10 cellular contexts compared by ENCODE assay signal in the genomic region with DNA sequence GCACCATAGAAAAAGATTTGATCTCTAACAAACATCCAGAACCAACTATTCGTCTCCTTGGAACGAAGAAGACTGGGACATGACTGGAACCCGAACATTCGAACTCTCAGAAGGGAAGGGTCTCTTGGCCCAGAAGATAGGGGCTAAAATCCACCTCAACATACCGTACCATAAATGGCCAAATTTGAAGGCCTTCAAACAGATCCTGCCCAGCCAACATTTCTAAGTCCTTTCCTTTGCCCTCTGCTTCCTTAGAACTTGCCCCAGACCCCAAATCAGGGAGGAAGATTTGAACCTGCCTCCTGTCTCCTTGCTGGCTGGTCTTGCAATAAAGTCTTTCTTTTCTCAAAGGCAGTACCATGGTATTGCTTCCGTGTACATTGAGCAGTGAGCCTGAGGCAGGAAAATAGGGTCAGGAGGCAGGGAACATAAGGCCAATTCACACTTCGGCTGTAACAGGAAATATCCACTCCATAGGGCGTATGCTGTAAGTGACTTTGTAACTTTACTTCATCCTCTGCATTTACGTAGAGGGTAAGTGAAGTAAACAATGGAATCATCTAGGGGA. TPM values are rescaled to one million over a fixed set of nuclear protein-coding genes. Genes with fewer than 3 reads are reported as not detected.
DNase-seq lines count a peak whose midpoint lies in the region; ATAC-seq, FAIRE-seq and TF ChIP-seq lines count a peak whose summit lies in the region.
"Had no signal": no experiment of that assay in that cellular context is flagged by ENCODE, and none has a peak within 500 bp of the region (broad histone marks: within the 10 kb centered on the region; RNA-seq: fewer than 3 reads in every experiment).

No MANE protein-coding gene starts in this region.

- WGBS in heart right ventricle, 2 donors: 74 to 77% methylated on average over 9 of the region's 9 CpGs

- H3K4me1 ChIP-seq in heart right ventricle: peaks cover 2 to 46% (median 21%) of the 10 kb centered on the region in 9 donors
- H3K4me1 ChIP-seq in naive thymus-derived CD4-positive, alpha-beta T cell (ENCODE audit: control insufficient read depth in 2 of 2, insufficient read depth in 2 of 2, low read length in 2 of 2): no peaks in the 10 kb centered on the region
- peaks cover 16% of the 10 kb centered on the region for H3K4me1 ChIP-seq in vagina

- TF ChIP-seq CTCF in heart right ventricle (IDR thresholded peaks at IDR 0.05) (no peak), chondrocyte (IDR thresholded peaks at IDR 0.05) (no peak), vagina (IDR thresholded peaks at IDR 0.05) (no peak)

- H3K27ac ChIP-seq in heart right ventricle: peak overlapping the region in 6 of 10 donors; percentile 12 to 99 (median 60)
- no peak overlapping the region for H3K27ac ChIP-seq in naive thymus-derived CD4-positive, alpha-beta T cell (ENCODE audit: low read depth, low read length)
- H3K27ac ChIP-seq in vagina: peak overlapping the region; percentile 100
- no peak overlapping the region for H3K27ac ChIP-seq in caudate nucleus (ENCODE audit: low read depth, low read length)
- H3K27ac ChIP-seq: C4-2B had no signal

- H3K27ac Mint-ChIP-seq in chondrocyte (ENCODE audit: unreplicated experiment): peak overlapping the region; percentile 92
- no peak overlapping the region for H3K27ac Mint-ChIP-seq in naive thymus-derived CD4-positive, alpha-beta T cell

- H3K4me3 Mint-ChIP-seq in chondrocyte (ENCODE audit: unreplicated experiment): peak overlapping the region; percentile 64
- peak overlapping the region in 9 of 10 donors; percentile 44 to 83 (median 72) for H3K4me3 Mint-ChIP-seq in naive thymus-derived CD4-positive, alpha-beta T cell

- CTCF ChIA-PET in naive thymus-derived CD4-positive, alpha-beta T cell (lab: Charles Lee): no interaction called here

- H3K36me3 ChIP-seq in heart right ventricle (no peaks in the 10 kb centered on the region), vagina (no peaks in the 10 kb centered on the region)
- H3K36me3 ChIP-seq in naive thymus-derived CD4-positive, alpha-beta T cell (ENCODE audit: control insufficient read depth in 2 of 3, insufficient read depth in 3 of 3, low read length in 3 of 3): no peaks in the 10 kb centered on the region
- H3K36me3 ChIP-seq: ovary had no signal

- no peaks in the 10 kb centered on the region for H3K9me3 Mint-ChIP-seq in chondrocyte (ENCODE audit: low read depth)
- H3K9me3 Mint-ChIP-seq in naive thymus-derived CD4-positive, alpha-beta T cell: no peaks in the 10 kb centered on the region

- no peak for TF ChIP-seq POLR2A in vagina (IDR thresholded peaks at IDR 0.05)
- TF ChIP-seq POLR2A in GM12892 (IDR thresholded peaks at IDR 0.05; ENCODE audit: low read depth, low read length): no peak

- no peak for FAIRE-seq in GM12892 (lab: Jason Lieb, UNC)

- DNase-seq in heart right ventricle (no peak), Right ventricle myocardium superior (no peak), chondrocyte (ENCODE audit: low spot score) (no peak), vagina (ENCODE audit: extremely low spot score in 2 of 2) (no peak), caudate nucleus (lab: John Stamatoyannopoulos, UW) (no peak), GM12892 (ENCODE audit: insufficient read length) (no peak), NCI-H187 treated with DMSO at 0.1 percent for 48 hours (lab: John Stamatoyannopoulos, UW) (no peak)
- DNase-seq in naive thymus-derived CD4-positive, alpha-beta T cell: no peak
- DNase-seq: ovary had no signal

- ATAC-seq in heart right ventricle (no peak), Right ventricle myocardium superior (ENCODE audit: poor library complexity) (no peak)
- ATAC-seq in naive thymus-derived CD4-positive, alpha-beta T cell: no peak

- H3K27me3 ChIP-seq in heart right ventricle (peaks cover 0 to 46% (median 0%) of the 10 kb centered on the region in 7 donors), vagina (no peaks in the 10 kb centered on the region)
- H3K27me3 ChIP-seq in naive thymus-derived CD4-positive, alpha-beta T cell (ENCODE audit: control insufficient read depth in 2 of 2, insufficient read depth in 2 of 2, low read length in 2 of 2): peaks cover 7 to 9% of the 10 kb centered on the region in 2 donors
- H3K27me3 ChIP-seq: ovary had no signal

- H3K9me3 ChIP-seq in heart right ventricle: no peaks in the 10 kb centered on the region
- H3K9me3 ChIP-seq in naive thymus-derived CD4-positive, alpha-beta T cell (ENCODE audit: control insufficient read depth in 2 of 3, low read length in 3 of 3): no peaks in the 10 kb centered on the region
- H3K9me3 ChIP-seq in vagina: no peaks in the 10 kb centered on the region
- H3K9me3 ChIP-seq: ovary had no signal

- peaks cover 64% of the 10 kb centered on the region for H3K4me1 Mint-ChIP-seq in chondrocyte (ENCODE audit: low read depth)
- H3K4me1 Mint-ChIP-seq in naive thymus-derived CD4-positive, alpha-beta T cell: peaks cover 0 to 6% (median 4%) of the 10 kb centered on the region in 7 donors

- H3K4me3 ChIP-seq in heart right ventricle (no peak overlapping the region), vagina (no peak overlapping the region)
- H3K4me3 ChIP-seq in naive thymus-derived CD4-positive, alpha-beta T cell (ENCODE audit: low read length): no peak overlapping the region

- intact Hi-C loops in heart right ventricle (cut with DNase I): loop anchor here in 5 of 10 donors (5.0 to 10.0 kb wide), 4 partner anchors 44 to 94 kb away; partner anchors contain the start of gene FAM50B (in 1 of the 5)
- intact Hi-C loops in Right ventricle myocardium superior (cut with DNase I): loop anchor here (5.0 kb wide), 1 partner anchor 74 kb away; no protein-coding TSS in a partner anchor
- intact Hi-C loops in naive thymus-derived CD4-positive, alpha-beta T cell (cut with micrococcal nuclease): loop anchor here in 1 of 2 donors (5.0 kb wide), 1 partner anchor 384 kb away; the partner anchor contains the start of gene ECI2
- intact Hi-C loops in vagina (cut with DNase I): loop anchor here (5.0 kb wide), 2 partner anchors 74 to 94 kb away; partner anchors contain the start of gene FAM50B

- POLR2A ChIA-PET in naive thymus-derived CD4-positive, alpha-beta T cell (lab: Charles Lee): no interaction called here

- no peaks in the 10 kb centered on the region for H3K27me3 Mint-ChIP-seq in chondrocyte (ENCODE audit: low read depth)
- peaks cover 29 to 59% (median 31%) of the 10 kb centered on the region in 5 donors for H3K27me3 Mint-ChIP-seq in naive thymus-derived CD4-positive, alpha-beta T cell

- H3K36me3 Mint-ChIP-seq in chondrocyte (ENCODE audit: low read depth): peaks cover 15% of the 10 kb centered on the region
- no peaks in the 10 kb centered on the region for H3K36me3 Mint-ChIP-seq in naive thymus-derived CD4-positive, alpha-beta T cell

RNA-seq across cellular contexts. Expression of gene PXDC1, which starts 1.8 kb away (rescaled TPM):
- total RNA-seq in heart right ventricle (10 to 100 TPM; 11.3 to 39.5 (median 21.7) TPM), Right ventricle myocardium superior (24.3 TPM), chondrocyte (191 to 231 TPM (median 222 TPM) in 3 replicates), vagina (75.9 TPM)
- 10 to 100 TPM; 17.5 to 69.9 TPM for polyA plus RNA-seq in heart right ventricle
- under 1 TPM; 0.29 to 0.68 (median 0.39) TPM for total RNA-seq in naive thymus-derived CD4-positive, alpha-beta T cell
- polyA plus RNA-seq in naive thymus-derived CD4-positive, alpha-beta T cell: not detected
- polyA plus RNA-seq in GM12892 (2012; ENCODE audit: missing spikeins): 1.9 TPM

Comparison
In these comparisons a context has a peak if more than half of its experiments do, and no peak if none do; other contexts are left out.
1. H3K27ac ChIP-seq: peak in heart right ventricle (6 of 10) and vagina (single experiment); none in naive thymus-derived CD4-positive, alpha-beta T cell (single experiment) and caudate nucleus (single experiment).
2. RNA of gene PXDC1, which starts 1.8 kb away (total RNA-seq): 191 to 231 TPM in chondrocyte, 75.9 TPM in vagina (single experiment), 24.3 TPM in Right ventricle myocardium superior (single experiment) and 11.3 to 39.5 TPM in heart right ventricle; 0.29 to 0.68 TPM in naive thymus-derived CD4-positive, alpha-beta T cell; every median in the first group is over 4 times any median in the second.